16 cellular contexts compared by ENCODE assay signal in the genomic region with DNA sequence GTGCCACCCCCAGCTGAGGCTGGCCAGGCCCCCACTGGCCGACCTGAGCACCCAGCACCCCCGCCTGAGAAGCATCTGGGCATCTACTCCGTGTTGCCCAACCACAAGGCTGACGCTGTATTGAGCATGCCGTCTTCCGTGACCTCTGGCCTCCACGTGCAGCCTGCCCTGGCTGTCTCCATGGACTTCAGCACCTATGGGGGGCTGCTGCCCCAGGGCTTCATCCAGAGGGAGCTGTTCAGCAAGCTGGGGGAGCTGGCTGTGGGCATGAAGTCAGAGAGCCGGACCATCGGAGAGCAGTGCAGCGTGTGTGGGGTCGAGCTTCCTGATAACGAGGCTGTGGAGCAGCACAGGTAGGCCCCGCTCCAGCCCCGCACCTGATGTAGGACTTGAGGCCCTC. TPM values are rescaled to one million over a fixed set of nuclear protein-coding genes. Genes with fewer than 3 reads are reported as not detected.
DNase-seq lines count a peak whose midpoint lies in the region; ATAC-seq and TF ChIP-seq lines count a peak whose summit lies in the region.
"Had no signal": no experiment of that assay in that cellular context is flagged by ENCODE, and none has a peak within 500 bp of the region (broad histone marks: within the 10 kb centered on the region; RNA-seq: fewer than 3 reads in every experiment).

No MANE protein-coding gene starts in this region.

- peak overlapping the region in 5 of 8 donors; percentile 95 to 99 (median 98) for H3K27ac Mint-ChIP-seq in CD8-positive, alpha-beta memory T cell
- peak overlapping the region; percentile 96 for H3K27ac Mint-ChIP-seq in stimulated activated effector memory CD8-positive, alpha-beta T cell treated with anti-CD3 and anti-CD28 coated beads, Interleukin-12 subunit alpha, Interleukin-12 subunit beta, amount 100 ng/mL, for 72 hours
- H3K27ac Mint-ChIP-seq: activated B cell treated with CpG ODN at 0.5 μM for 24 hours had no signal

- no peak overlapping the region for H3K27ac ChIP-seq in CD8-positive, alpha-beta memory T cell (ENCODE audit: low read depth, low read length)
- H3K27ac ChIP-seq: SJCRH30 had no signal

- H3K27me3 Mint-ChIP-seq in CD8-positive, alpha-beta memory T cell, result peaks cover 0 to 12% of the 10 kb centered on the region in 2 donors
- H3K27me3 Mint-ChIP-seq: T-helper 17 cell had no signal

- CTCF ChIA-PET in CD8-positive, alpha-beta memory T cell (lab: Charles Lee), result no interaction called here
- CTCF ChIA-PET in GM10248 (lab: Yijun Ruan, JAX), result no interaction called here

- H3K9ac ChIP-seq in adipocyte (ENCODE audit: low read length), result peak overlapping the region; percentile 66

- H3K4me3 ChIP-seq in CD8-positive, alpha-beta memory T cell (ENCODE audit: low read length), result no peak overlapping the region
- peak overlapping the region; percentile 94 for H3K4me3 ChIP-seq in adipocyte (ENCODE audit: low read length)
- H3K4me3 ChIP-seq: SJCRH30 had no signal

- peaks cover 2 to 5% (median 4%) of the 10 kb centered on the region in 3 donors for H3K36me3 Mint-ChIP-seq in CD8-positive, alpha-beta memory T cell
- H3K36me3 Mint-ChIP-seq in stimulated activated effector memory CD8-positive, alpha-beta T cell treated with anti-CD3 and anti-CD28 coated beads, Interleukin-12 subunit alpha, Interleukin-12 subunit beta, amount 100 ng/mL, for 72 hours, result peaks cover 80% of the 10 kb centered on the region

- peak overlapping the region in 6 of 7 donors; percentile 26 to 97 (median 78) for H3K4me3 Mint-ChIP-seq in CD8-positive, alpha-beta memory T cell
- peak overlapping the region; percentile 80 for H3K4me3 Mint-ChIP-seq in stimulated activated effector memory CD8-positive, alpha-beta T cell treated with anti-CD3 and anti-CD28 coated beads, Interleukin-12 subunit alpha, Interleukin-12 subunit beta, amount 100 ng/mL, for 72 hours
- H3K4me3 Mint-ChIP-seq: activated B cell treated with CpG ODN at 0.5 μM for 24 hours had no signal

- H3K36me3 ChIP-seq in CD8-positive, alpha-beta memory T cell (ENCODE audit: insufficient read depth, low read length), result no peaks in the 10 kb centered on the region
- peaks cover 61% of the 10 kb centered on the region for H3K36me3 ChIP-seq in adipocyte (ENCODE audit: control insufficient read depth, insufficient read depth, low read length, severe bottlenecking)
- H3K36me3 ChIP-seq: SJCRH30 had no signal

- no peaks in the 10 kb centered on the region for H3K9me3 ChIP-seq in CD8-positive, alpha-beta memory T cell (ENCODE audit: low read length)
- H3K9me3 ChIP-seq in adipocyte (ENCODE audit: control insufficient read depth, low read length), result no peaks in the 10 kb centered on the region
- H3K9me3 ChIP-seq: SJCRH30 had no signal

- H3K4me1 Mint-ChIP-seq in CD8-positive, alpha-beta memory T cell, result peaks cover 10 to 38% (median 22%) of the 10 kb centered on the region in 3 donors
- H3K4me1 Mint-ChIP-seq in stimulated activated effector memory CD8-positive, alpha-beta T cell treated with anti-CD3 and anti-CD28 coated beads, Interleukin-12 subunit alpha, Interleukin-12 subunit beta, amount 100 ng/mL, for 72 hours, result peaks cover 21% of the 10 kb centered on the region

- peak; percentile 38 for ATAC-seq in left lobe of liver
- ATAC-seq in stimulated activated effector memory CD8-positive, alpha-beta T cell treated with anti-CD3 and anti-CD28 coated beads, Interleukin-12 subunit alpha, Interleukin-12 subunit beta, amount 100 ng/mL, for 72 hours, result no peak
- ATAC-seq in HG03095 (IDR thresholded peaks at IDR 0.05; ENCODE audit: unreplicated experiment), result no peak
- ATAC-seq: T-helper 17 cell had no signal

- no peak for TF ChIP-seq CTCF in GM10248 (IDR thresholded peaks at IDR 0.05; ENCODE audit: control extremely low read depth, extremely low read depth, low read depth, missing control alignments)

- H3K4me1 ChIP-seq in CD8-positive, alpha-beta memory T cell (ENCODE audit: insufficient read depth, low read length), result no peaks in the 10 kb centered on the region
- peaks cover 55% of the 10 kb centered on the region for H3K4me1 ChIP-seq in adipocyte (ENCODE audit: control insufficient read depth, insufficient read depth, low read length)
- H3K4me1 ChIP-seq: SJCRH30 had no signal

- DNase-seq in CD8-positive, alpha-beta memory T cell, result no peak
- DNase-seq in adipocyte (ENCODE audit: low read depth) (no peak), left lobe of liver (ENCODE audit: low spot score) (peak; percentile 88), NCI-H2227 (lab: John Stamatoyannopoulos, UW; ENCODE audit: unreplicated experiment) (no peak), GM10248 (ENCODE audit: extremely low spot score) (no peak), H4 (ENCODE audit: low spot score) (no peak)
- DNase-seq in stimulated activated effector memory CD8-positive, alpha-beta T cell treated with anti-CD3 and anti-CD28 coated beads, Interleukin-12 subunit alpha, Interleukin-12 subunit beta, amount 100 ng/mL, for 72 hours (ENCODE audit: low spot score in 2 of 2), result no peak
- DNase-seq: activated B cell treated with CpG ODN at 0.5 μM for 24 hours; NCI-H1694 treated with DMSO at 0.1 percent for 48 hours; NCI-H446 treated with DMSO at 0.1 percent for 48 hours; retina; SJCRH30; stimulated activated CD4-positive, alpha-beta T cell treated with anti-CD3 and anti-CD28 coated beads, Interleukin-1b, Interleukin-23, amount 100 ng/mL, for 48 hours; T-helper 17 cell had no signal

- H3K9me3 Mint-ChIP-seq in CD8-positive, alpha-beta memory T cell, result no peaks in the 10 kb centered on the region
- H3K9me3 Mint-ChIP-seq in stimulated activated effector memory CD8-positive, alpha-beta T cell treated with anti-CD3 and anti-CD28 coated beads, Interleukin-12 subunit alpha, Interleukin-12 subunit beta, amount 100 ng/mL, for 72 hours, result no peaks in the 10 kb centered on the region
- H3K9me3 Mint-ChIP-seq: activated B cell treated with CpG ODN at 0.5 μM for 24 hours, neural crest cell had no signal

- POLR2A ChIA-PET in CD8-positive, alpha-beta memory T cell (lab: Charles Lee), result no interaction called here
- POLR2A ChIA-PET in GM10248 (lab: Yijun Ruan, JAX), result no interaction called here

- H3K27me3 ChIP-seq in CD8-positive, alpha-beta memory T cell (ENCODE audit: insufficient read depth, low read length, poor library complexity, severe bottlenecking), result no peaks in the 10 kb centered on the region
- H3K27me3 ChIP-seq in adipocyte (replicated peaks; ENCODE audit: control insufficient read depth, insufficient read depth, low read length), result no peaks in the 10 kb centered on the region
- H3K27me3 ChIP-seq: SJCRH30 had no signal

RNA-seq across cellular contexts. Expression of gene ZBTB16, which starts 4.7 kb away (rescaled TPM):
- 1 to 10 TPM; 2.1 to 2.2 TPM for total RNA-seq in CD8-positive, alpha-beta memory T cell
- polyA plus RNA-seq in CD8-positive, alpha-beta memory T cell, result 71.9 TPM
- 160 TPM for total RNA-seq in left lobe of liver
- total RNA-seq in H4 (2014; rRNA removed; shearing (Covaris generic)), result not detected in 2 replicates
- total RNA-seq: SJCRH30 had no signal

Comparison
In these comparisons a context has a peak if more than half of its experiments do, and no peak if none do; other contexts are left out.
1. RNA of gene ZBTB16, which starts 4.7 kb away (total RNA-seq): 160 TPM in left lobe of liver (single experiment); 2.1 to 2.2 TPM in CD8-positive, alpha-beta memory T cell and not detected in H4; every median in the first group is over 10 times any median in the second.